9 cellular contexts compared by ENCODE assay signal in the genomic region with DNA sequence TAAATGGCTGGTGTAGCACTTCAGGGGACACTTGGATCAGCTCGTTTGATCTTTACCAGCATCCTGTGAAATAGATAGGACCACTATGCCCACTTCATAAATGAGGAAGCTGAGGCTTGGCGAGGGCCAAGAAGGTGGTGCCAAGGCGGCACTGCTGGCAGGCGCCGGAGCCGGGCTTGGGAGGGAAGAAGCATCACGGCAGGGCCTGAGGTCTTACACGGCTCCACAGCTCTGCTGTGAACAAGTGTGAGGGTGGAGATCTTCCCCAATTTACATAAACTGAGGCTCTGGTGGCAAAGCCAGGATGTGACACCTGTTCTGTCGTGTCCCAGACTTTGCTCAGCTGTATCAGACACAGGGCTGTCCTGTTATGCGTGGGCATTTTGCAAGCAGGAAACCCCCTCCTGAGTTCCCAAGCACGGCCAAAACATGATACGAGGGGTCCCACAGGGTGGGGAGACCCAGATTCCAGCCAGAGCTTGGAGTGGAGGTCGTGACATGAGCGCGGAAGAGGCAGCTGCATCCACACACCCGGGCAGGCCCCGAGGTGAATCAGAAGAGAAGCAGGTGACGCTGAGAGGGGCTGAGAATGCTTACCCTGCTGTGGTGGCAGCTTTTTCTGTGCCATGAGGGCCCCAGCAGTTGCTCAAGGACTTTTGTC.
DNase-seq lines count a peak whose midpoint lies in the region; ATAC-seq and TF ChIP-seq lines count a peak whose summit lies in the region.
"Had no signal": no experiment of that assay in that cellular context is flagged by ENCODE, and none has a peak within 500 bp of the region (broad histone marks: within the 10 kb centered on the region; RNA-seq: fewer than 3 reads in every experiment).

No MANE protein-coding gene starts in this region.

- ATAC-seq in GM19043 (IDR thresholded peaks at IDR 0.05; ENCODE audit: low read depth, unreplicated experiment) (peak; percentile 46), HG02588 (IDR thresholded peaks at IDR 0.05; ENCODE audit: unreplicated experiment) (peak; percentile 72)

- H3K4me1 ChIP-seq in ascending aorta = no peaks in the 10 kb centered on the region

- H3K36me3 ChIP-seq in ascending aorta = no peaks in the 10 kb centered on the region
- H3K36me3 ChIP-seq: thyroid gland had no signal

- no peak for TF ChIP-seq CTCF in ascending aorta (IDR thresholded peaks at IDR 0.05)

- intact Hi-C loops in ascending aorta (cut with DNase I) = no loop called here

- H3K27me3 ChIP-seq in ascending aorta = no peaks in the 10 kb centered on the region
- H3K27me3 ChIP-seq: thyroid gland had no signal

- H3K9me3 ChIP-seq in ascending aorta = no peaks in the 10 kb centered on the region
- H3K9me3 ChIP-seq: thyroid gland had no signal

- no peak overlapping the region for H3K4me3 ChIP-seq in ascending aorta
- H3K4me3 ChIP-seq: thyroid gland had no signal

- H3K27ac ChIP-seq in ascending aorta = no peak overlapping the region
- H3K27ac ChIP-seq: thyroid gland had no signal

- DNase-seq in NCI-H510A treated with DMSO at 0.1 percent for 48 hours (lab: John Stamatoyannopoulos, UW) (peak; percentile 37), retina (peak; percentile 18), ascending aorta (ENCODE audit: low spot score in 2 of 2) (no peak), NCI-H2081 (lab: John Stamatoyannopoulos, UW) (no peak)
- no peak for DNase-seq in activated naive CD4-positive, alpha-beta T cell (lab: John Stamatoyannopoulos, UW)
- DNase-seq: stimulated activated CD4-positive, alpha-beta T cell treated with anti-CD3 and anti-CD28 coated beads, Interleukin-4, amount 100 ng/mL, for 24 hours; thyroid gland had no signal

Comparison
In these comparisons a context has a peak if more than half of its experiments do, and no peak if none do; other contexts are left out.
1. DNase-seq: peak in NCI-H510A treated with DMSO at 0.1 percent for 48 hours (single experiment) and retina (single experiment); none in ascending aorta (0 of 2), activated naive CD4-positive, alpha-beta T cell (0 of 4) and NCI-H2081 (0 of 2).